8 cellular contexts compared by ENCODE assay signal in genomic region chr13:49936085-49936942, GRCh38. TPM values are rescaled to one million over a fixed set of nuclear protein-coding genes. Genes with fewer than 3 reads are reported as not detected.
DNase-seq lines count a peak whose midpoint lies in the region; ATAC-seq and TF ChIP-seq lines count a peak whose summit lies in the region.

TSS of gene SPRYD7 (minus strand) at chr13:49936340. CDS start at chr13:49936235, 105 bp downstream.

- 0% methylated on average over 31 of the region's 65 CpGs for WGBS in right lobe of liver (ENCODE audit: insufficient coverage, low coverage, low lambda C conversion rate, missing lambda C conversion rate)

- peak within 1 kb of the TSS; percentile 51 for H3K27ac ChIP-seq in CD8-positive, alpha-beta memory T cell (ENCODE audit: low read depth, low read length)
- peak within 1 kb of the TSS in 58 of 59 donors; percentile 50 to 94 (median 88) for H3K27ac ChIP-seq in dorsolateral prefrontal cortex
- H3K27ac ChIP-seq in right lobe of liver = peak within 1 kb of the TSS; percentile 53 to 82 (median 70)

- H3K4me1 ChIP-seq in CD8-positive, alpha-beta memory T cell (ENCODE audit: insufficient read depth, low read length) = peaks cover 14% of the 10 kb centered on the region
- peaks cover 0 to 40% (median 6%) of the 10 kb centered on the region in 4 donors for H3K4me1 ChIP-seq in right lobe of liver

- H3K4me3 Mint-ChIP-seq in CD8-positive, alpha-beta memory T cell = peak within 1 kb of the TSS; percentile 91 to 98 (median 93)

- peak; percentile 89 to 94 (median 93) for DNase-seq in CD8-positive, alpha-beta memory T cell
- DNase-seq in NCI-H774 (lab: John Stamatoyannopoulos, UW) (peak; percentile 85), dorsolateral prefrontal cortex (peak; percentile 96 to 99 (median 98)), right lobe of liver (peak; percentile 99)
- DNase-seq in activated CD4-positive, alpha-beta T cell treated with anti-CD3 and anti-CD28 coated beads, Interleukin-2, amount 50 U/mL, for 48 hours = peak; percentile 97
- DNase-seq in stimulated activated CD4-positive, alpha-beta T cell treated with anti-CD3 and anti-CD28 coated beads, Interleukin-4, amount 100 ng/mL, for 24 hours = peak; percentile 94

- H3K9me3 ChIP-seq in CD8-positive, alpha-beta memory T cell (ENCODE audit: low read length) = no peaks in the 10 kb centered on the region
- H3K9me3 ChIP-seq in right lobe of liver = no peaks in the 10 kb centered on the region

- POLR2A ChIA-PET in CD8-positive, alpha-beta memory T cell (lab: Charles Lee) = interaction anchor here (0.5 to 1.5 kb wide), 7 partner anchors 40 to 1517 kb away, joined by 3 to 8 read pairs (median 4); partner anchors contain the start of genes INTS6, KPNA3 and TRIM13

- CTCF ChIA-PET in CD8-positive, alpha-beta memory T cell (lab: Charles Lee) = interaction anchor here (0.9 to 1.4 kb wide), 14 partner anchors 9 to 1114 kb away, joined by 3 to 9 read pairs (median 4); partner anchors contain the start of genes KPNA3 and TRIM13

- peak within 1 kb of the TSS; percentile 88 for H3K4me3 ChIP-seq in CD8-positive, alpha-beta memory T cell (ENCODE audit: low read length)
- H3K4me3 ChIP-seq in dorsolateral prefrontal cortex = peak within 1 kb of the TSS; percentile 56 to 97 (median 86)
- peak within 1 kb of the TSS; percentile 71 to 76 (median 74) for H3K4me3 ChIP-seq in right lobe of liver

- H3K4me1 Mint-ChIP-seq in CD8-positive, alpha-beta memory T cell = peaks cover 17 to 41% (median 17%) of the 10 kb centered on the region in 3 donors

- peak; percentile 99 for ATAC-seq in GM19452 (IDR thresholded peaks at IDR 0.05; ENCODE audit: unreplicated experiment)
- ATAC-seq in HG03575 (IDR thresholded peaks at IDR 0.05; ENCODE audit: extremely low read depth, insufficient number of reproducible peaks, low FRiP score, unreplicated experiment) = peak; percentile 87
- peak; percentile 95 to 99 (median 96) for ATAC-seq in right lobe of liver

- H3K36me3 Mint-ChIP-seq in CD8-positive, alpha-beta memory T cell = peaks cover 0 to 11% (median 2%) of the 10 kb centered on the region in 3 donors

- peak; percentile 68 to 99 (median 92) for TF ChIP-seq CTCF in dorsolateral prefrontal cortex (IDR thresholded peaks at IDR 0.05 in 54 of 56, conservative IDR thresholded peaks at IDR 0.05 in 2 of 56; ENCODE audit: low read depth in 1 of 56, partially characterized antibody in 56 of 56)
- peak; percentile 93 to 97 (median 94) for TF ChIP-seq CTCF in right lobe of liver (IDR thresholded peaks at IDR 0.05)

- H3K27me3 Mint-ChIP-seq in CD8-positive, alpha-beta memory T cell = peaks cover 0 to 2% of the 10 kb centered on the region in 2 donors

- H3K27ac Mint-ChIP-seq in CD8-positive, alpha-beta memory T cell = peak within 1 kb of the TSS; percentile 74 to 95 (median 90)

- H3K36me3 ChIP-seq in CD8-positive, alpha-beta memory T cell (ENCODE audit: insufficient read depth, low read length) = no peaks in the 10 kb centered on the region
- no peaks in the 10 kb centered on the region for H3K36me3 ChIP-seq in right lobe of liver

- intact Hi-C loops in dorsolateral prefrontal cortex (cut with DNase I) (loop anchor here (2.0 to 5.0 kb wide), 4 partner anchors 60 to 151 kb away; partner anchors contain the start of genes KPNA3 (in 2 of the 2) and TRIM13 (in 2 of the 2)), right lobe of liver (cut with DNase I) (no loop called here)

- peaks cover 0 to 1% (median 0%) of the 10 kb centered on the region in 5 donors for H3K9me3 Mint-ChIP-seq in CD8-positive, alpha-beta memory T cell

- TF ChIP-seq POLR2A in right lobe of liver (IDR thresholded peaks at IDR 0.05) = peak; percentile 63

- no peaks in the 10 kb centered on the region for H3K27me3 ChIP-seq in CD8-positive, alpha-beta memory T cell (ENCODE audit: insufficient read depth, low read length, poor library complexity, severe bottlenecking)
- H3K27me3 ChIP-seq in dorsolateral prefrontal cortex = no peaks in the 10 kb centered on the region
- no peaks in the 10 kb centered on the region for H3K27me3 ChIP-seq in right lobe of liver

RNA-seq across cellular contexts. Expression of gene SPRYD7, which starts in this region (rescaled TPM):
- total RNA-seq in CD8-positive, alpha-beta memory T cell = 10 to 100 TPM in 1 of 2 experiments, 1 to 10 TPM in 1; 8.8 to 10.1 TPM
- 3.4 TPM for polyA plus RNA-seq in CD8-positive, alpha-beta memory T cell
- total RNA-seq in dorsolateral prefrontal cortex (10 to 100 TPM; 11.6 to 33.4 (median 22.1) TPM), right lobe of liver (1 to 10 TPM; 4.1 to 7.9 (median 5.4) TPM)

Comparison
In these comparisons a context has a peak if more than half of its experiments do, and no peak if none do; other contexts are left out.
1. Peak in every context shown above with its lines: DNase-seq, ATAC-seq, H3K4me3 ChIP-seq and H3K27ac ChIP-seq.
2. intact Hi-C loops: an anchor here in dorsolateral prefrontal cortex (2.0 to 5.0 kb wide); none called in right lobe of liver.